ENCODE assay signal across 9 cellular contexts in the genomic region with DNA sequence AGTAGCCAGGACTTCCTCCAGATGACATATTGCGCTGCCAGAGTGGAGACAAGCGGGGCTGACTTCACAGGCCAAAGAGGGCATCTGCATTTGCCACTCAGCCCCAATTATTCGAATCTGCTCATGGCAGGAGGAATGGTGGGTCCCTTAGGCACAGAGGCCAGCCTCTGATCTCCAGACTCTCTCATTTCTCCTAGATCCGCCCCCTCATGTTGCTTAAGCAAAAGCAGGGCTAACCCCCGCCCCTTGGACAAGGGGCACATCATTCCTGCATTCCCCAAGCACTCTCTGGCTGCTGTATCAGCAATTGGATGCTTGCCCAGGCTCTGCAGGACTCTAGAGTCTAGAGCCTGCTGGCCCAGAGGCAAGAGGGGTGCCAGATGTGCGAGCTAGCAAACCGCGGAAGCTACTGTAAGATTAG.
DNase-seq lines count a peak whose midpoint lies in the region; TF ChIP-seq lines count a peak whose summit lies in the region.
"Had no signal": no experiment of that assay in that cellular context is flagged by ENCODE, and none has a peak within 500 bp of the region (broad histone marks: within the 10 kb centered on the region; RNA-seq: fewer than 3 reads in every experiment).

No MANE protein-coding gene starts in this region.

- TF ChIP-seq CTCF in fibroblast of lung (conservative IDR thresholded peaks at IDR 0.05 in 1 of 2, IDR thresholded peaks at IDR 0.05 in 1 of 2; ENCODE audit: low read depth in 1 of 2, low read length in 2 of 2) (no peak), ovary (IDR thresholded peaks at IDR 0.05) (no peak), nephron progenitor cell (IDR thresholded peaks at IDR 0.05) (no peak)

- no peak for TF ChIP-seq POLR2A in ovary (IDR thresholded peaks at IDR 0.05)

- peaks cover 7% of the 10 kb centered on the region for H3K4me1 Mint-ChIP-seq in nephron progenitor cell
- H3K4me1 Mint-ChIP-seq: activated naive CD4-positive, alpha-beta T cell treated with anti-CD3 and anti-CD28 coated beads, Interleukin-2, amount 50 U/mL, for 24 hours had no signal

- H3K27ac Mint-ChIP-seq in nephron progenitor cell, result no peak overlapping the region
- H3K27ac Mint-ChIP-seq: activated naive CD4-positive, alpha-beta T cell treated with anti-CD3 and anti-CD28 coated beads, Interleukin-2, amount 50 U/mL, for 24 hours had no signal

- no peak overlapping the region for H3K4me2 ChIP-seq in fibroblast of lung (ENCODE audit: extremely low read depth, insufficient read depth, low read length)

- no peaks in the 10 kb centered on the region for H3K36me3 ChIP-seq in fibroblast of lung (ENCODE audit: control insufficient read depth, insufficient read depth, low read length)
- H3K36me3 ChIP-seq in ovary, result no peaks in the 10 kb centered on the region

- H3K9me3 Mint-ChIP-seq in nephron progenitor cell, result no peaks in the 10 kb centered on the region
- H3K9me3 Mint-ChIP-seq: activated naive CD4-positive, alpha-beta T cell treated with anti-CD3 and anti-CD28 coated beads, Interleukin-2, amount 50 U/mL, for 24 hours had no signal

- intact Hi-C loops in ovary (cut with DNase I), result loop anchor here in 2 of 4 donors (5.0 to 10.0 kb wide), 2 partner anchors 785 to 788 kb away; no protein-coding TSS in a partner anchor

- no peak overlapping the region for H3K9ac ChIP-seq in fibroblast of lung (ENCODE audit: insufficient read depth, low read length)

- H3K9me3 ChIP-seq in fibroblast of lung (ENCODE audit: control insufficient read depth, insufficient read depth, low read depth, low read length), result no peaks in the 10 kb centered on the region
- H3K9me3 ChIP-seq in ovary, result no peaks in the 10 kb centered on the region

- H3K4me3 Mint-ChIP-seq in nephron progenitor cell, result no peak overlapping the region
- H3K4me3 Mint-ChIP-seq: activated naive CD4-positive, alpha-beta T cell treated with anti-CD3 and anti-CD28 coated beads, Interleukin-2, amount 50 U/mL, for 24 hours had no signal

- WGBS in ovary, 3 donors, result 31 to 50% (median 46%) methylated on average over 8 of the region's 8 CpGs

- H3K27me3 ChIP-seq in fibroblast of lung (ENCODE audit: control insufficient read depth, insufficient read depth, low read length) (no peaks in the 10 kb centered on the region), ovary (no peaks in the 10 kb centered on the region)

- H3K4me3 ChIP-seq in fibroblast of lung (replicated peaks in 1 of 4; ENCODE audit: control extremely low read depth in 1 of 4, insufficient read depth in 1 of 4, low read depth in 3 of 4, low read length in 4 of 4) (no peak overlapping the region), ovary (no peak overlapping the region)

- H3K79me2 ChIP-seq in fibroblast of lung (ENCODE audit: control insufficient read depth, insufficient read depth, low read length), result no peaks in the 10 kb centered on the region

- H3K27ac ChIP-seq in fibroblast of lung (ENCODE audit: insufficient read depth, low read length) (no peak overlapping the region), ovary (no peak overlapping the region)

- peaks cover 3% of the 10 kb centered on the region for H3K27me3 Mint-ChIP-seq in nephron progenitor cell (ENCODE audit: low read depth, poor library complexity)
- H3K27me3 Mint-ChIP-seq: activated naive CD4-positive, alpha-beta T cell treated with anti-CD3 and anti-CD28 coated beads, Interleukin-2, amount 50 U/mL, for 24 hours had no signal

- no peak for TF ChIP-seq EP300 in ovary (IDR thresholded peaks at IDR 0.05)

- peak; percentile 92 for DNase-seq in DMS 273 treated with DMSO at 0.1 percent for 48 hours (lab: John Stamatoyannopoulos, UW)
- peak; percentile 77 for DNase-seq in NCI-H226
- DNase-seq in fibroblast of lung (ENCODE audit: low read depth in 2 of 2), result peak; percentile 89 to 98
- peak; percentile 54 to 87 (median 80) for DNase-seq in ovary
- no peak for DNase-seq in activated T-cell treated with anti-CD3 and anti-CD28 coated beads, Interleukin-2, amount 50 U/mL, for 48 hours
- DNase-seq in COLO829 (ENCODE audit: low spot score), result no peak
- no peak for DNase-seq in nephron progenitor cell
- DNase-seq in stimulated activated CD4-positive, alpha-beta T cell treated with anti-CD3 and anti-CD28 coated beads, Interleukin-12 subunit alpha, Interleukin-12 subunit beta, amount 100 ng/mL, for 4 hours, result no peak

- H4K20me1 ChIP-seq in fibroblast of lung (ENCODE audit: control insufficient read depth, extremely low read depth, insufficient read depth, low read length), result no peaks in the 10 kb centered on the region

- H2AFZ ChIP-seq in fibroblast of lung (ENCODE audit: low read length), result no peak overlapping the region

- peaks cover 3% of the 10 kb centered on the region for H3K36me3 Mint-ChIP-seq in nephron progenitor cell (ENCODE audit: low read depth)
- H3K36me3 Mint-ChIP-seq: activated naive CD4-positive, alpha-beta T cell treated with anti-CD3 and anti-CD28 coated beads, Interleukin-2, amount 50 U/mL, for 24 hours had no signal

- no peaks in the 10 kb centered on the region for H3K4me1 ChIP-seq in fibroblast of lung (ENCODE audit: control insufficient read depth, extremely low read depth, insufficient read depth, low read length)
- peaks cover 9% of the 10 kb centered on the region for H3K4me1 ChIP-seq in ovary (ENCODE audit: insufficient read depth)

Comparison
In these comparisons a context has a peak if more than half of its experiments do, and no peak if none do; other contexts are left out.
1. DNase-seq: peak in DMS 273 treated with DMSO at 0.1 percent for 48 hours (single experiment), NCI-H226 (single experiment), fibroblast of lung (2 of 2) and ovary (5 of 5); none in activated T-cell treated with anti-CD3 and anti-CD28 coated beads, Interleukin-2, amount 50 U/mL, for 48 hours (0 of 2), COLO829 (single experiment), nephron progenitor cell (single experiment) and stimulated activated CD4-positive, alpha-beta T cell treated with anti-CD3 and anti-CD28 coated beads, Interleukin-12 subunit alpha, Interleukin-12 subunit beta, amount 100 ng/mL, for 4 hours (single experiment).